ENCODE assay signal across 9 cellular contexts in genomic region chr7:142880886-142881505, GRCh38. TPM values are rescaled to one million over a fixed set of nuclear protein-coding genes. Genes with fewer than 3 reads are reported as not detected.
DNase-seq lines count a peak whose midpoint lies in the region; ATAC-seq and TF ChIP-seq lines count a peak whose summit lies in the region.
"Had no signal": no experiment of that assay in that cellular context is flagged by ENCODE, and none has a peak within 500 bp of the region (broad histone marks: within the 10 kb centered on the region; RNA-seq: fewer than 3 reads in every experiment).

No MANE protein-coding gene starts in this region.

- H3K14ac ChIP-seq in trophoblast cell (ENCODE audit: low read length): no peak overlapping the region

- H3K9ac ChIP-seq in trophoblast cell (ENCODE audit: low read length): no peak overlapping the region

- H3K79me1 ChIP-seq in trophoblast cell (ENCODE audit: low read length): peaks cover 2% of the 10 kb centered on the region

- peak; percentile 3 for DNase-seq in CMK (ENCODE audit: low read depth)
- DNase-seq in HT-29 (ENCODE audit: low spot score): peak; percentile 88
- DNase-seq in activated CD4-positive, alpha-beta T cell treated with anti-CD3 and anti-CD28 coated beads for 48 hours: peak; percentile 64
- peak; percentile 58 for DNase-seq in endothelial cell (ENCODE audit: low spot score)
- DNase-seq in trophoblast cell: peak; percentile 31 to 61
- DNase-seq in NCI-H2107 (lab: John Stamatoyannopoulos, UW): no peak
- DNase-seq in globus pallidus (ENCODE audit: low spot score): no peak

- no peak overlapping the region for H2BK120ac ChIP-seq in trophoblast cell (ENCODE audit: insufficient read depth, low read length, poor library complexity)

- no peak overlapping the region for H3K4me3 ChIP-seq in trophoblast cell (ENCODE audit: low read depth, low read length)
- H3K4me3 ChIP-seq: SJCRH30 had no signal

- no peak overlapping the region for H3K27ac ChIP-seq in trophoblast cell (ENCODE audit: low read depth, low read length)
- H3K27ac ChIP-seq: SJCRH30 had no signal

- no peak overlapping the region for H3K27ac Mint-ChIP-seq in endothelial cell (ENCODE audit: unreplicated experiment)

- no peaks in the 10 kb centered on the region for H3K27me3 ChIP-seq in trophoblast cell (ENCODE audit: insufficient read depth, low read length)

- no peak overlapping the region for H2BK12ac ChIP-seq in trophoblast cell (ENCODE audit: low read length)

- H3K4me3 Mint-ChIP-seq in endothelial cell (ENCODE audit: unreplicated experiment): no peak overlapping the region

- no peaks in the 10 kb centered on the region for H3K36me3 ChIP-seq in trophoblast cell (ENCODE audit: control insufficient read depth in 1 of 2, insufficient read depth in 2 of 2, low read length in 2 of 2)
- H3K36me3 ChIP-seq: SJCRH30 had no signal

- H3K4me2 ChIP-seq in trophoblast cell (ENCODE audit: low read length): no peak overlapping the region

- no peak overlapping the region for H2BK5ac ChIP-seq in trophoblast cell (ENCODE audit: low read depth, low read length, poor library complexity)

- no peaks in the 10 kb centered on the region for H3K9me3 Mint-ChIP-seq in endothelial cell (ENCODE audit: unreplicated experiment)

- peak; percentile 77 for ATAC-seq in GM19452 (IDR thresholded peaks at IDR 0.05; ENCODE audit: unreplicated experiment)

- H4K12ac ChIP-seq in trophoblast cell (ENCODE audit: low read depth, low read length): no peak overlapping the region

- no peaks in the 10 kb centered on the region for H3K36me3 Mint-ChIP-seq in endothelial cell (ENCODE audit: low read depth, unreplicated experiment)

- H4K8ac ChIP-seq in trophoblast cell (ENCODE audit: low read depth, low read length): no peak overlapping the region

- no peak overlapping the region for H3K23ac ChIP-seq in trophoblast cell (ENCODE audit: low read length)

- no peak overlapping the region for H3K4ac ChIP-seq in trophoblast cell (ENCODE audit: low read depth, low read length)

- no peaks in the 10 kb centered on the region for H3K79me2 ChIP-seq in trophoblast cell (ENCODE audit: control insufficient read depth, insufficient read depth, low read length, poor library complexity)

- H3K9me3 ChIP-seq in trophoblast cell (ENCODE audit: insufficient read depth, low read depth, low read length): no peaks in the 10 kb centered on the region
- H3K9me3 ChIP-seq: SJCRH30 had no signal

- no peak overlapping the region for H2AFZ ChIP-seq in trophoblast cell (ENCODE audit: insufficient read depth, low read length, poor library complexity)

- no peak overlapping the region for H3K18ac ChIP-seq in trophoblast cell (ENCODE audit: low read length)

- H3K4me1 ChIP-seq in trophoblast cell (ENCODE audit: control insufficient read depth in 1 of 2, insufficient read depth in 2 of 2, low read length in 2 of 2): peaks cover 22% of the 10 kb centered on the region in 2 experiments
- H3K4me1 ChIP-seq: SJCRH30 had no signal

- no peak overlapping the region for H4K91ac ChIP-seq in trophoblast cell (ENCODE audit: low read depth, low read length)

- H3K27me3 Mint-ChIP-seq in endothelial cell (ENCODE audit: unreplicated experiment): peaks cover 6% of the 10 kb centered on the region

- WGBS in trophoblast cell (ENCODE audit: extremely low coverage, insufficient coverage, insufficient read length): no CpG with 5 or more reads among the region's 8 CpGs

- no peaks in the 10 kb centered on the region for H3K4me1 Mint-ChIP-seq in endothelial cell (ENCODE audit: unreplicated experiment)

- TF ChIP-seq CTCF in endothelial cell (IDR thresholded peaks at IDR 0.05; ENCODE audit: unreplicated experiment): peak; percentile 93

- no peak overlapping the region for H2AK5ac ChIP-seq in trophoblast cell (ENCODE audit: low read length)

RNA-seq across cellular contexts. Expression of gene TRPV6, which starts 4.5 kb away (rescaled TPM):
- total RNA-seq in HT-29 (2014; rRNA removed; shearing (Covaris generic)): 0.55 and 0.56 TPM in 2 replicates
- not detected for total RNA-seq in endothelial cell (ENCODE audit: unreplicated experiment)
- polyA plus RNA-seq in trophoblast cell (2013): 1.2 and 1.3 TPM in 2 replicates
- total RNA-seq: SJCRH30 had no signal

RNA-seq across cellular contexts. Expression of gene EPHB6, which starts 26.1 kb away (rescaled TPM):
- 35.9 and 45.9 TPM in 2 replicates for total RNA-seq in HT-29 (2014; rRNA removed; shearing (Covaris generic))
- 3.8 TPM for total RNA-seq in endothelial cell (ENCODE audit: unreplicated experiment)
- 21.5 and 25.0 TPM in 2 replicates for polyA plus RNA-seq in trophoblast cell (2013)

RNA-seq across cellular contexts. Expression of gene TRPV5, which starts 52.5 kb away (rescaled TPM):
- 0.18 TPM in 1 of 2 replicates, not detected in the other for total RNA-seq in HT-29 (2014; rRNA removed; shearing (Covaris generic))
- not detected for total RNA-seq in endothelial cell (ENCODE audit: unreplicated experiment)
- polyA plus RNA-seq in trophoblast cell (2013): 0.03 TPM in 1 of 2 replicates, not detected in the other
- total RNA-seq: SJCRH30 had no signal

RNA-seq across cellular contexts. Expression of gene LLCFC1, which starts 58.3 kb away (rescaled TPM):
- not detected in 2 replicates for total RNA-seq in HT-29 (2014; rRNA removed; shearing (Covaris generic))
- not detected for total RNA-seq in endothelial cell (ENCODE audit: unreplicated experiment)
- polyA plus RNA-seq in trophoblast cell (2013): not detected in 2 replicates
- total RNA-seq: SJCRH30 had no signal

Comparison
In these comparisons a context has a peak if more than half of its experiments do, and no peak if none do; other contexts are left out.
1. DNase-seq: peak in CMK (single experiment), HT-29 (single experiment), activated CD4-positive, alpha-beta T cell treated with anti-CD3 and anti-CD28 coated beads for 48 hours (single experiment), endothelial cell (single experiment) and trophoblast cell (2 of 2); none in NCI-H2107 (single experiment) and globus pallidus (single experiment).